ENCODE assay signal across 8 cellular contexts in the genomic region with DNA sequence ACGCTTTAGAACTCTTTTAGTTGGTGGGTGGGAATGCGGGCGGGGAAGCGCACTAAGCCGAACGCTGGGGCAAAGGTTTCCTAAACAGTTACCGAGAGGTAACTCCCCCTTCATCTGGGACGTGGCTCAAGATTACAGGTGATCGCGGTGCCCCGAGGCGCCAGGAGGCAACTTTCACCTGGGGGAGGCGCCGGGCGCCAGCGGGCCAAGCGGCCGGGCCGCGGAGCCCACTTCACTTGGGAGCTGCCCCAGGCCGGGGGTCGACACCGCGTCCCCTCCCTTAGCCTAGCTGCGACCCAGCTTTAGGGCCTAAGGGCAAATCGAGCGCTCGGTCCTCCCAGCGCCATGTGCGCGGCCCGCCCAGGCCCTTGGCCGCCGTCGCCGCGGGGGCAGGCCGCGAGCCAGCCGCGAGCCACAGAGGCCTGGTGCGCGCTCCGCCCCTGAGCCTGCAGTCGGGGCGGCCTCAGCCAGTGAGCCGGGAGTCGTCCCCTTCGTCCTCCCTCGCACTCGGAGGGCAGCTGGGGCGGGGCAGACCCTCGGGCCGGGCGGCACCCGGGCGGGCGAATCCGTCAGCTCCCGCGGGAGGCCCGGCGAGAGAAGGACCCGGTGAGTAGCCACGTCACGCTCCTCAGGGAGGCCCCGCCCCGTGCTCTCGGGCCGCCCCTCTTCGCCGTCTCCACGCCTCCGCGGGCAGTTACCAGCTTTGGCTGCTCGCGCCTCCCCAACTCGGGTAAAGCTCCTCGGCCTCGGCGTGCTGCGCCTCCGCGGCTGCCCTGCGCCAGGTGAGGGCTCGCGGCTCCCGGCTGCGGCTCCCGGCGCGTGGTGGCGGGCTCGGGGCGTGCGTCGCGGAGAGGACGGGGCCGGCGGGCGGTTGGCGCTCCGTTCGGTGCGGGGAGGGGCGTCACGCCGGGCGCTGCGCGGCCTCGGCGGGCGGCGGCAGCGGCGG.
DNase-seq lines count a peak whose midpoint lies in the region; ATAC-seq lines count a peak whose summit lies in the region.

A gene (plus strand): TSS at position 693 of the 946 bp plus-strand sequence. CDS start 13,640 bp downstream, outside the sequence.

- DNase-seq in COLO668 (lab: John Stamatoyannopoulos, UW; ENCODE audit: unreplicated experiment) = peak; percentile 98
- DNase-seq in HS-27A (ENCODE audit: low read depth) = peak; percentile 53
- DNase-seq in NK-92 treated with Interleukin-12 subunit alpha and Interleukin-12 subunit beta, amount 100 ng/mL, for 24 hours (lab: John Stamatoyannopoulos, UW) = peak; percentile 90
- DNase-seq in activated CD8-positive, alpha-beta memory T cell treated with anti-CD3 and anti-CD28 coated beads for 24 hours = peak; percentile 97
- DNase-seq in effector CD8-positive, alpha-beta T cell (lab: John Stamatoyannopoulos, UW) = peak; percentile 82
- DNase-seq in memory B cell (ENCODE audit: low spot score in 2 of 2) = peak; percentile 90 to 98
- DNase-seq in stimulated activated CD8-positive, alpha-beta memory T cell treated with anti-CD3 and anti-CD28 coated beads, Interleukin-12 subunit alpha, Interleukin-12 subunit beta, amount 100 ng/mL, for 1 hour (ENCODE audit: low read depth) = peak; percentile 84

- peaks cover 2% of the 10 kb centered on the region for H3K4me1 Mint-ChIP-seq in memory B cell

- H3K4me3 Mint-ChIP-seq in memory B cell = peak within 1 kb of the TSS; percentile 87

- H3K9me3 Mint-ChIP-seq in memory B cell = no peaks in the 10 kb centered on the region

- no peaks in the 10 kb centered on the region for H3K27me3 Mint-ChIP-seq in memory B cell

- H3K36me3 Mint-ChIP-seq in memory B cell = no peaks in the 10 kb centered on the region

- peak; percentile 94 for ATAC-seq in GM19468 (IDR thresholded peaks at IDR 0.05; ENCODE audit: extremely low read depth, unreplicated experiment)
- ATAC-seq in memory B cell (ENCODE audit: low read depth) = peak; percentile 83

- peak within 1 kb of the TSS; percentile 93 for H3K27ac Mint-ChIP-seq in memory B cell

Comparison
In these comparisons a context has a peak if more than half of its experiments do, and no peak if none do; other contexts are left out.
1. Peak in every context shown above with its lines: DNase-seq and ATAC-seq.